In genomic region chr7:108245523-108246226, GRCh38 we compare ENCODE assay signal across 1 cellular context.
TF ChIP-seq lines count a peak whose summit lies in the region.

No MANE protein-coding gene starts in this region.

TF ChIP-seq in GM23338, 12 proteins besides CTCF, POLR2A, EP300 and RAD21 (continued from another document):
- TF ChIP-seq ZNF462 (CRISPR knock-in tag; IDR thresholded peaks at IDR 0.05) = no peak
